Comparison of ENCODE assay signal across 15 cellular contexts in the genomic region with DNA sequence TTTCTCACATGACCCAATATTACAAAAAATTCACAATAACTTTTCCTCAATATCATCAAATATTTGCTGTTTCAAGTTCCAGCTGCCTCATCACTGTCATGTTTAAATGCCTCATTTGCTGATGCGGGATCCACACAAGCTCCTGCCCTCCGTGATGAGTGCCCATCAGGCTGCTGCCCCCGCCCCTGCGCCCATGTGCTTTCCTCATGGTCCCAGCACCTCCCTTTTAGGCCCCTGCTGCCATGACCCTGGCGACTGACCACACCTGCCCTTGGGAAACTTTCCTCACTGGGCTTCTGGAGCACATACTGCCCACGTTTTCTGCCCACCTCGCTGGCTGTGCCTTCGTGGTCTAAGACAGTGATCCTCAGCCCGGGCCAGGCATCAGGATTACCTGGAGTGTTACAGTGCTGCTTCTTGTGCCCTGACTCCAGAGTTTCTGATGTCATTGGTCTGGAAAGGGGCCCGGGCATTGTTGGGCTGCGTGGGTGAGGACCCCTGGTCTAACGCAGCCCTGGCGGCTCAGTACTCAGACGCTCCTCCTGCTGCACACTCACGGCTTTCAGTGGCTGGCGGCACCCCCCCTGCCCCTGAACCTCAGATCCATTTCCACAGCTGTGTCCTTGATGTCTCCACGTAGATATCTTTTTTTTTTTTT. TPM values are rescaled to one million over a fixed set of nuclear protein-coding genes. Genes with fewer than 3 reads are reported as not detected.
DNase-seq lines count a peak whose midpoint lies in the region; ATAC-seq and TF ChIP-seq lines count a peak whose summit lies in the region.
"Had no signal": no experiment of that assay in that cellular context is flagged by ENCODE, and none has a peak within 500 bp of the region (broad histone marks: within the 10 kb centered on the region; RNA-seq: fewer than 3 reads in every experiment).

No MANE protein-coding gene starts in this region.

- H3K4me3 Mint-ChIP-seq in memory B cell: no peak overlapping the region
- no peak overlapping the region for H3K4me3 Mint-ChIP-seq in stimulated activated effector memory CD8-positive, alpha-beta T cell treated with anti-CD3 and anti-CD28 coated beads, Interleukin-12 subunit alpha, Interleukin-12 subunit beta, amount 100 ng/mL, for 72 hours
- H3K4me3 Mint-ChIP-seq: activated CD4-positive, alpha-beta T cell treated with anti-CD3 and anti-CD28 coated beads, Interleukin-2, amount 10 ng/mL, durations not matched to agents 24 days and 14 days had no signal

- H3K27ac ChIP-seq in breast epithelium: peak overlapping the region; percentile 80 to 81

- no peaks in the 10 kb centered on the region for H3K27me3 Mint-ChIP-seq in memory B cell
- H3K27me3 Mint-ChIP-seq: activated CD4-positive, alpha-beta T cell treated with anti-CD3 and anti-CD28 coated beads, Interleukin-2, amount 10 ng/mL, durations not matched to agents 24 days and 14 days had no signal

- H3K27me3 ChIP-seq in breast epithelium: no peaks in the 10 kb centered on the region

- DNase-seq in GM03348 (ENCODE audit: low spot score) (peak; percentile 62), breast epithelium (ENCODE audit: low spot score in 2 of 2) (no peak), memory B cell (ENCODE audit: low spot score in 2 of 2) (no peak), NCI-H1417 treated with DMSO at 0.1 percent for 48 hours (lab: John Stamatoyannopoulos, UW) (no peak), C1 segment of cervical spinal cord (lab: John Stamatoyannopoulos, UW) (no peak), HPDE6-E6E7 (ENCODE audit: extremely low spot score) (no peak)
- DNase-seq in stimulated activated effector memory CD8-positive, alpha-beta T cell treated with anti-CD3 and anti-CD28 coated beads, Interleukin-12 subunit alpha, Interleukin-12 subunit beta, amount 100 ng/mL, for 72 hours (ENCODE audit: low spot score in 2 of 2): no peak
- DNase-seq in stimulated activated CD4-positive, alpha-beta T cell treated with anti-CD3 and anti-CD28 coated beads, Interleukin-4, amount 100 ng/mL, for 1 hour: no peak
- DNase-seq: activated CD4-positive, alpha-beta T cell treated with anti-CD3 and anti-CD28 coated beads, Interleukin-2, amount 10 ng/mL, durations not matched to agents 24 days and 14 days; kidney glomerular epithelial cell had no signal

- H3K4me1 ChIP-seq in breast epithelium: peaks cover 0 to 5% of the 10 kb centered on the region in 2 donors
- H3K4me1 ChIP-seq: HAP-1 had no signal

- peaks cover 20% of the 10 kb centered on the region for H3K36me3 Mint-ChIP-seq in memory B cell
- peaks cover 11% of the 10 kb centered on the region for H3K36me3 Mint-ChIP-seq in stimulated activated effector memory CD8-positive, alpha-beta T cell treated with anti-CD3 and anti-CD28 coated beads, Interleukin-12 subunit alpha, Interleukin-12 subunit beta, amount 100 ng/mL, for 72 hours

- H3K27ac Mint-ChIP-seq in memory B cell: peak overlapping the region; percentile 19
- H3K27ac Mint-ChIP-seq in stimulated activated effector memory CD8-positive, alpha-beta T cell treated with anti-CD3 and anti-CD28 coated beads, Interleukin-12 subunit alpha, Interleukin-12 subunit beta, amount 100 ng/mL, for 72 hours: peak overlapping the region; percentile 11
- H3K27ac Mint-ChIP-seq: activated CD4-positive, alpha-beta T cell treated with anti-CD3 and anti-CD28 coated beads, Interleukin-2, amount 10 ng/mL, durations not matched to agents 24 days and 14 days had no signal

- no peaks in the 10 kb centered on the region for H3K36me3 ChIP-seq in breast epithelium
- H3K36me3 ChIP-seq: HAP-1 had no signal

- no peaks in the 10 kb centered on the region for H3K9me3 Mint-ChIP-seq in memory B cell
- H3K9me3 Mint-ChIP-seq in stimulated activated effector memory CD8-positive, alpha-beta T cell treated with anti-CD3 and anti-CD28 coated beads, Interleukin-12 subunit alpha, Interleukin-12 subunit beta, amount 100 ng/mL, for 72 hours: no peaks in the 10 kb centered on the region
- H3K9me3 Mint-ChIP-seq: activated CD4-positive, alpha-beta T cell treated with anti-CD3 and anti-CD28 coated beads, Interleukin-2, amount 10 ng/mL, durations not matched to agents 24 days and 14 days had no signal

- no peak for ATAC-seq in memory B cell (ENCODE audit: low read depth)
- ATAC-seq in stimulated activated effector memory CD8-positive, alpha-beta T cell treated with anti-CD3 and anti-CD28 coated beads, Interleukin-12 subunit alpha, Interleukin-12 subunit beta, amount 100 ng/mL, for 72 hours: no peak
- ATAC-seq: Panc1 had no signal

- no peaks in the 10 kb centered on the region for H3K9me3 ChIP-seq in breast epithelium
- H3K9me3 ChIP-seq: HAP-1 had no signal

- TF ChIP-seq POLR2A in breast epithelium (IDR thresholded peaks at IDR 0.05): no peak

- intact Hi-C loops in breast epithelium (cut with DNase I; ENCODE audit: low total_unique reads): no loop called here

- no peak for TF ChIP-seq CTCF in breast epithelium (IDR thresholded peaks at IDR 0.05)

- no peak overlapping the region for H3K4me3 ChIP-seq in breast epithelium
- H3K4me3 ChIP-seq: HAP-1 had no signal

- peaks cover 27% of the 10 kb centered on the region for H3K4me1 Mint-ChIP-seq in memory B cell
- peaks cover 35% of the 10 kb centered on the region for H3K4me1 Mint-ChIP-seq in stimulated activated effector memory CD8-positive, alpha-beta T cell treated with anti-CD3 and anti-CD28 coated beads, Interleukin-12 subunit alpha, Interleukin-12 subunit beta, amount 100 ng/mL, for 72 hours

RNA-seq across cellular contexts. Expression of a gene that starts 20.5 kb away (rescaled TPM):
- total RNA-seq in breast epithelium: 10 to 100 TPM; 29.7 to 56.5 (median 41.6) TPM

RNA-seq across cellular contexts. Expression of a gene that starts 31.4 kb away (rescaled TPM):
- 1 to 10 TPM; 1.0 to 1.8 (median 1.3) TPM for total RNA-seq in breast epithelium

RNA-seq across cellular contexts. Expression of a gene that starts 37.6 kb away (rescaled TPM):
- not detected for total RNA-seq in breast epithelium
- total RNA-seq: activated CD4-positive, alpha-beta T cell treated with anti-CD3 and anti-CD28 coated beads, Interleukin-2, amount 10 ng/mL, durations not matched to agents 24 days and 14 days; NCI-H460; pulmonary artery endothelial cell; T-helper 2 cell treated with Interferon-gamma antibody and Interleukin-4, amounts not matched to agents 100 ng/mL and 5 ng/mL, for 36 hours had no signal

RNA-seq across cellular contexts. Expression of a gene that starts 53.9 kb away (rescaled TPM):
- total RNA-seq in breast epithelium: 10 to 100 TPM; 17.4 to 73.4 (median 42.6) TPM
- total RNA-seq: activated CD4-positive, alpha-beta T cell treated with anti-CD3 and anti-CD28 coated beads, Interleukin-2, amount 10 ng/mL, durations not matched to agents 24 days and 14 days; T-helper 2 cell treated with Interferon-gamma antibody and Interleukin-4, amounts not matched to agents 100 ng/mL and 5 ng/mL, for 36 hours had no signal
